ENCODE assay signal across 8 cellular contexts in the genomic region with DNA sequence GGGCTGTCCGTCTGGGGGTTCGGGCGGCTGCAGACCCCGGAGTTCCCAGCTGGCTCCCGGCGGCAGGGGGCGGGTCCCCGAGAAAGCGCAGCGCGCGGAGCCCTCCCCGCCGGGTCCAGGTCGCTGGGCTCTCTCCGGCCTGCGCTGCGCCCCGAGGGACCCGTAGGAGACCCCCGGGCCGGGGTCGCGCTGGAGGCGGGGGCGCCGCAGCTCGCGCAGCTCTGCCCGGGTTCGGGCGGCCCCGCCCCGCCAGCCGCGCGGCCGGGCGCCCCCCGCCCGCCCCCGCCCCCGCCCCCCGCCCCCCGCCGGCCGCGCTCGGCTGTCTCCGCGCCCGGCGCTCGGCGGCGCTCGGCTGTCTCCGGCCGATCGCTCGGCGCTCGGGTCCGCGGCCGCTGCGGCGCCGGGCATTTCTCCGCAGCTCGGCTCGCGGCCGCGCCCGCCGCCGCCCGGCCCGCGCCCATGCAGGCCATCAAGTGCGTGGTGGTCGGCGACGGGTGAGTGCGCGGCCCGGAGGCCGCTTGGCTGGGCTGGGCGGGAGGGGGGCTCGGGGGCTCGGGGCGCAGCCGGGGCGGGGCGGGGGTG. TPM values are rescaled to one million over a fixed set of nuclear protein-coding genes. Genes with fewer than 3 reads are reported as not detected.
DNase-seq lines count a peak whose midpoint lies in the region; ATAC-seq and TF ChIP-seq lines count a peak whose summit lies in the region.

A gene (plus strand): TSS at position 376 of the 582 bp plus-strand sequence. CDS start 84 bp downstream, at position 460.

- H3K4me3 Mint-ChIP-seq in activated CD8-positive, alpha-beta T cell treated with anti-CD3 and anti-CD28 coated beads, Interleukin-2, amount 10 ng/mL, durations not matched to agents 7 days and 5 days, result peak within 1 kb of the TSS; percentile 76

- H3K27ac ChIP-seq in right atrium auricular region (no peak within 1 kb of the TSS), gastrocnemius medialis (no peak within 1 kb of the TSS), substantia nigra (ENCODE audit: low read depth, low read length, poor library complexity, severe bottlenecking) (no peak within 1 kb of the TSS)

- in situ Hi-C loops in gastrocnemius medialis (cut with MboI; ENCODE audit: low sequenced_read_pairs in 4 of 4), result loop anchor here (10.0 to 25.0 kb wide), 2 partner anchors 106 to 123 kb away; no protein-coding TSS in a partner anchor

- peak; percentile 20 for ATAC-seq in activated CD8-positive, alpha-beta T cell treated with anti-CD3 and anti-CD28 coated beads, Interleukin-2, amount 10 ng/mL, durations not matched to agents 7 days and 5 days
- ATAC-seq in gastrocnemius medialis (no peak), HG03280 (IDR thresholded peaks at IDR 0.05; ENCODE audit: unreplicated experiment) (no peak), GM19023 (IDR thresholded peaks at IDR 0.05; ENCODE audit: unreplicated experiment) (no peak)

- no peaks in the 10 kb centered on the region for H3K27me3 ChIP-seq in right atrium auricular region
- peaks cover 10 to 14% (median 11%) of the 10 kb centered on the region in 3 donors for H3K27me3 ChIP-seq in gastrocnemius medialis

- peak; percentile 9 for DNase-seq in GDM1 (lab: John Stamatoyannopoulos, UW)
- no peak for DNase-seq in Jurkat, Clone E6-1 (ENCODE audit: low read depth, low spot score)
- no peak for DNase-seq in activated CD8-positive, alpha-beta T cell treated with anti-CD3 and anti-CD28 coated beads, Interleukin-2, amount 10 ng/mL, durations not matched to agents 7 days and 5 days
- no peak for DNase-seq in right atrium auricular region (ENCODE audit: low spot score)
- no peak for DNase-seq in gastrocnemius medialis
- DNase-seq in substantia nigra (lab: John Stamatoyannopoulos, UW), result no peak

- H3K4me1 Mint-ChIP-seq in activated CD8-positive, alpha-beta T cell treated with anti-CD3 and anti-CD28 coated beads, Interleukin-2, amount 10 ng/mL, durations not matched to agents 7 days and 5 days (ENCODE audit: low read depth), result peaks cover 39% of the 10 kb centered on the region

- TF ChIP-seq CTCF in right atrium auricular region (IDR thresholded peaks at IDR 0.05) (no peak), gastrocnemius medialis (IDR thresholded peaks at IDR 0.05 in 4 of 5, conservative IDR thresholded peaks at IDR 0.05 in 1 of 5) (no peak)

- H3K9me3 ChIP-seq in right atrium auricular region, result no peaks in the 10 kb centered on the region
- no peaks in the 10 kb centered on the region for H3K9me3 ChIP-seq in gastrocnemius medialis

- peaks cover 33% of the 10 kb centered on the region for H3K36me3 Mint-ChIP-seq in activated CD8-positive, alpha-beta T cell treated with anti-CD3 and anti-CD28 coated beads, Interleukin-2, amount 10 ng/mL, durations not matched to agents 7 days and 5 days (ENCODE audit: low read depth)

- no peaks in the 10 kb centered on the region for H3K9me3 Mint-ChIP-seq in activated CD8-positive, alpha-beta T cell treated with anti-CD3 and anti-CD28 coated beads, Interleukin-2, amount 10 ng/mL, durations not matched to agents 7 days and 5 days (ENCODE audit: insufficient read depth)

- H3K27ac Mint-ChIP-seq in activated CD8-positive, alpha-beta T cell treated with anti-CD3 and anti-CD28 coated beads, Interleukin-2, amount 10 ng/mL, durations not matched to agents 7 days and 5 days, result peak within 1 kb of the TSS; percentile 52

- peak within 1 kb of the TSS; percentile 57 for H3K4me3 ChIP-seq in Jurkat, Clone E6-1 (ENCODE audit: low read length)
- H3K4me3 ChIP-seq in right atrium auricular region (peak within 1 kb of the TSS; percentile 42 to 57), gastrocnemius medialis (peak within 1 kb of the TSS; percentile 46 to 61 (median 57))

- intact Hi-C loops in gastrocnemius medialis (cut with DNase I; ENCODE audit: low total_unique reads), result no loop called here

- H3K36me3 ChIP-seq in right atrium auricular region, result no peaks in the 10 kb centered on the region
- peaks cover 3 to 15% of the 10 kb centered on the region in 2 donors for H3K36me3 ChIP-seq in gastrocnemius medialis

- H3K4me1 ChIP-seq in right atrium auricular region, result peaks cover 0 to 27% of the 10 kb centered on the region in 2 donors
- H3K4me1 ChIP-seq in gastrocnemius medialis, result peaks cover 8 to 29% of the 10 kb centered on the region in 2 donors

- POLR2A ChIA-PET in activated CD8-positive, alpha-beta T cell treated with anti-CD3 and anti-CD28 coated beads, Interleukin-2, amount 10 ng/mL, durations not matched to agents 7 days and 5 days (lab: Charles Lee), result interaction anchor here (0.5 to 1.8 kb wide), 3 partner anchors 67 to 205 kb away, joined by 3 to 8 read pairs (median 3); a partner anchor contains a TSS

- TF ChIP-seq POLR2A in gastrocnemius medialis (IDR thresholded peaks at IDR 0.05), result no peak

- H3K27me3 Mint-ChIP-seq in activated CD8-positive, alpha-beta T cell treated with anti-CD3 and anti-CD28 coated beads, Interleukin-2, amount 10 ng/mL, durations not matched to agents 7 days and 5 days (ENCODE audit: low read depth), result no peaks in the 10 kb centered on the region

- CTCF ChIA-PET in activated CD8-positive, alpha-beta T cell treated with anti-CD3 and anti-CD28 coated beads, Interleukin-2, amount 10 ng/mL, durations not matched to agents 7 days and 5 days (lab: Charles Lee), result interaction anchor here (1.1 to 3.1 kb wide), 8 partner anchors 10 to 170 kb away, joined by 4 to 31 read pairs (median 8); a partner anchor contains a TSS

RNA-seq across cellular contexts. Expression of the gene that starts here (rescaled TPM):
- polyA plus RNA-seq in Jurkat, Clone E6-1 (2012; ENCODE audit: insufficient read depth, insufficient read length), result 80.4 TPM
- 10 to 100 TPM; 12.9 to 13.1 TPM for total RNA-seq in activated CD8-positive, alpha-beta T cell treated with anti-CD3 and anti-CD28 coated beads, Interleukin-2, amount 10 ng/mL, durations not matched to agents 7 days and 5 days
- 1 to 10 TPM in 1 of 2 donors, under 1 TPM in 1; 0.93 to 2.6 TPM for total RNA-seq in right atrium auricular region
- total RNA-seq in gastrocnemius medialis, result 1 to 10 TPM in 1 of 4 donors, under 1 TPM in 1, not detected in 2; 0.42 to 2.0 TPM
